In the genomic region with DNA sequence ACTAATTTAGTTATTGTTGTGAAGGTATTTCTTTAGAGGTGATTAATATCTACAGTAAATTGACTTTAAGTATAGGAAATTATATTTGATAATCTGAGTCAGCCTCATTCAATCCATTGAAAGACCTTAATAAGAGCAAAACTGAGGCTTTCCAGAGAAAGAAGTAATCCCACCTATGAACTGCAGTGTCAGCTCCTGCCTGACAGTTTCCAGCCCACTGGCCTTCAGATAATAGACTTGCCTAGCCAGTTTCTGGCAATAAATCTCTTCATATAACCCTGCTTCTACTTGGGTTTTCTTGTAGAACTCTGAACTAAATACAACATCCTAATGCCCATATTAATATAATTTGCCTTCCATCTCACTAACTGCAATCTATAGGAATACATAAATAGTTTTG, we compare ENCODE assay signal across 21 cellular contexts.
"Had no signal": no experiment of that assay in that cellular context is flagged by ENCODE, and none has a peak within 500 bp of the region (broad histone marks: within the 10 kb centered on the region; RNA-seq: fewer than 3 reads in every experiment).

No MANE protein-coding gene starts in this region.

- DNase-seq: dorsolateral prefrontal cortex; effector CD4-positive, alpha-beta T cell; hypothalamus; immature natural killer cell; natural killer cell; occipital lobe; ovary; posterior cingulate gyrus; psoas muscle; right cardiac atrium; stimulated activated CD4-positive, alpha-beta T cell treated with anti-CD3 and anti-CD28 coated beads, Interleukin-12 subunit alpha, Interleukin-12 subunit beta, amount 100 ng/mL, for 4 hours; stimulated activated CD4-positive, alpha-beta T cell treated with anti-CD3 and anti-CD28 coated beads, Interleukin-1b, Interleukin-23, amount 100 ng/mL, for 48 hours; stimulated activated CD4-positive, alpha-beta T cell treated with anti-CD3 and anti-CD28 coated beads, Interleukin-4, amount 100 ng/mL, for 1 hour; stimulated activated CD8-positive, alpha-beta memory T cell treated with anti-CD3 and anti-CD28 coated beads, Interleukin-4, amount 100 ng/mL, for 48 hours; stimulated activated naive CD4-positive, alpha-beta T cell; stimulated activated naive CD8-positive, alpha-beta T cell treated with anti-CD3 and anti-CD28 coated beads, Interleukin-15, amount 100 ng/mL, for 72 hours; transverse colon had no signal

- H3K27ac ChIP-seq: dorsolateral prefrontal cortex, ovary, psoas muscle, skin epidermis, suprapubic skin, transverse colon, vagina had no signal

- ATAC-seq: left lobe of liver; natural killer cell; psoas muscle; right cardiac atrium; stimulated activated naive CD8-positive, alpha-beta T cell treated with anti-CD3 and anti-CD28 coated beads, Interleukin-15, amount 100 ng/mL, for 72 hours had no signal
